Comparison of ENCODE assay signal across 1 cellular context in genomic region chr5:14185336-14186131, GRCh38.
TF ChIP-seq lines count a peak whose summit lies in the region.

No MANE protein-coding gene starts in this region.

TF ChIP-seq in H1, 55 proteins besides CTCF, POLR2A, EP300 and RAD21 (continued from another document):
- TF ChIP-seq E2F6 (IDR thresholded peaks at IDR 0.05) = no peak
